In genomic region chr1:189131576-189131975, GRCh38 we compare ENCODE assay signal across 23 cellular contexts.
"Had no signal": no experiment of that assay in that cellular context is flagged by ENCODE, and none has a peak within 500 bp of the region (broad histone marks: within the 10 kb centered on the region; RNA-seq: fewer than 3 reads in every experiment).

No MANE protein-coding gene starts in this region.

- H3K4me1 ChIP-seq: gastroesophageal sphincter, left ventricle myocardium inferior, lower lobe of right lung, right atrium auricular region, sigmoid colon, testis, tibial nerve, upper lobe of right lung, vagina had no signal

- H3K4me3 ChIP-seq: dorsolateral prefrontal cortex, gastroesophageal sphincter, left ventricle myocardium inferior, lower lobe of right lung, ovary, right atrium auricular region, sigmoid colon, skin epidermis, testis, tibial nerve, upper lobe of right lung, vagina had no signal

- H3K27me3 ChIP-seq: dorsolateral prefrontal cortex, gastroesophageal sphincter, ovary, right atrium auricular region, sigmoid colon, testis, tibial nerve, upper lobe of right lung, vagina had no signal

- DNase-seq: dorsolateral prefrontal cortex; effector CD8-positive, alpha-beta T cell; glutamatergic neuron; immature natural killer cell; kidney; left cardiac atrium; left ventricle myocardium inferior; lower lobe of right lung; natural killer cell; nucleus accumbens; ovary; sigmoid colon; stimulated activated CD4-positive, alpha-beta T cell treated with anti-CD3 and anti-CD28 coated beads, Interleukin-2, amount 100 ng/mL, for 24 hours; stimulated activated CD4-positive, alpha-beta T cell treated with anti-CD3 and anti-CD28 coated beads, Interleukin-4, amount 100 ng/mL, for 4 hours; stimulated activated naive B cell treated with anti-CD40 and anti-IgM and Interleukin-4, amounts not matched to agents 10 μg/mL and 1 μg/mL and 100 μg/mL, for 72 hours; stimulated activated naive CD8-positive, alpha-beta T cell treated with anti-CD3 and anti-CD28 coated beads, Interleukin-15, amount 100 ng/mL, for 72 hours; testis; upper lobe of right lung had no signal

- H3K36me3 ChIP-seq: gastroesophageal sphincter, left ventricle myocardium inferior, lower lobe of right lung, ovary, right atrium auricular region, sigmoid colon, tibial nerve, upper lobe of right lung, vagina had no signal

- H3K9me3 ChIP-seq: gastroesophageal sphincter, lower lobe of right lung, ovary, right atrium auricular region, sigmoid colon, testis, tibial nerve, upper lobe of right lung, vagina had no signal
